18 cellular contexts compared by ENCODE assay signal in genomic region chr14:79583738-79584405, GRCh38.
A peak's percentile ranks its signal among the peaks of the same experiment; 100 is the strongest.
DNase-seq lines count a peak whose midpoint lies in the region; ATAC-seq and TF ChIP-seq lines count a peak whose summit lies in the region.
"Had no signal": no experiment of that assay in that cellular context is flagged by ENCODE, and none has a peak within 500 bp of the region (broad histone marks: within the 10 kb centered on the region; RNA-seq: fewer than 3 reads in every experiment).

No MANE protein-coding gene starts in this region.

- H3K27me3 ChIP-seq in breast epithelium (no peaks in the 10 kb centered on the region), adrenal gland (no peaks in the 10 kb centered on the region)
- H3K27me3 ChIP-seq: neural progenitor cell, upper lobe of left lung had no signal

- no peak overlapping the region for H3K4me3 Mint-ChIP-seq in MCF 10A (ENCODE audit: unreplicated experiment)
- H3K4me3 Mint-ChIP-seq: dendritic cell treated with granulocyte-macrophage colony-stimulating factor and Interleukin-4, amounts not matched to agents 40 ng/mL and 50 ng/mL, for 4 days; neural progenitor cell had no signal

- intact Hi-C loops in MCF 10A (cut with micrococcal nuclease), result no loop called here
- intact Hi-C loops in breast epithelium (cut with DNase I; ENCODE audit: low total_unique reads), result no loop called here
- intact Hi-C loops in adrenal gland (cut with DNase I), result no loop called here

- DNase-seq in MCF 10A (ENCODE audit: unreplicated experiment) (peak; percentile 33), breast epithelium (ENCODE audit: low spot score in 2 of 2) (no peak), astrocyte of the spinal cord (ENCODE audit: low read depth, low spot score) (peak; percentile 69), foreskin fibroblast (peak; percentile 37 to 56), adrenal gland (no peak), GM20000 (ENCODE audit: low spot score) (no peak), NCI-H1694 treated with DMSO at 0.1 percent for 48 hours (lab: John Stamatoyannopoulos, UW) (no peak)
- DNase-seq: activated effector memory CD4-positive, alpha-beta T cell treated with anti-CD3 and anti-CD28 coated beads, Interleukin-2, amount 50 U/mL, for 16 hours; anterior cingulate cortex; left cardiac atrium; NCI-H2107; PC-9; stimulated activated naive CD4-positive, alpha-beta T cell treated with Interleukin-2 at 50 U/mL for 16 hours; upper lobe of left lung had no signal

- H3K27ac Mint-ChIP-seq in MCF 10A (ENCODE audit: low read depth, unreplicated experiment), result no peak overlapping the region
- H3K27ac Mint-ChIP-seq: dendritic cell treated with granulocyte-macrophage colony-stimulating factor and Interleukin-4, amounts not matched to agents 40 ng/mL and 50 ng/mL, for 4 days had no signal

- no peaks in the 10 kb centered on the region for H3K9me3 ChIP-seq in breast epithelium
- no peaks in the 10 kb centered on the region for H3K9me3 ChIP-seq in adrenal gland (replicated peaks in 1 of 3)
- H3K9me3 ChIP-seq: upper lobe of left lung had no signal

- no peak for TF ChIP-seq POLR2A in breast epithelium (IDR thresholded peaks at IDR 0.05)
- no peak for TF ChIP-seq POLR2A in adrenal gland (IDR thresholded peaks at IDR 0.05)

- no peaks in the 10 kb centered on the region for H3K36me3 Mint-ChIP-seq in MCF 10A (ENCODE audit: insufficient read depth, unreplicated experiment)
- H3K36me3 Mint-ChIP-seq: neural progenitor cell had no signal

- no peaks in the 10 kb centered on the region for H3K9me3 Mint-ChIP-seq in MCF 10A (ENCODE audit: unreplicated experiment)
- H3K9me3 Mint-ChIP-seq: dendritic cell treated with granulocyte-macrophage colony-stimulating factor and Interleukin-4, amounts not matched to agents 40 ng/mL and 50 ng/mL, for 4 days; neural progenitor cell had no signal

- CTCF ChIA-PET in MCF 10A (lab: Yijun Ruan, JAX), result no interaction called here

- 68 to 81% (median 73%) methylated on average over 4 of the region's 4 CpGs for WGBS in adrenal gland, 4 donors

- H3K27ac ChIP-seq in breast epithelium, result no peak overlapping the region
- no peak overlapping the region for H3K27ac ChIP-seq in adrenal gland
- H3K27ac ChIP-seq: neural progenitor cell, PC-9, upper lobe of left lung had no signal

- BruUV-seq in MCF 10A (replicated peaks; lab: Mats Ljungman, UMichigan), result no TSS peak

- H3K4me1 ChIP-seq in breast epithelium, result no peaks in the 10 kb centered on the region
- no peaks in the 10 kb centered on the region for H3K4me1 ChIP-seq in adrenal gland (replicated peaks in 1 of 2)

- H3K36me3 ChIP-seq in breast epithelium, result no peaks in the 10 kb centered on the region
- no peaks in the 10 kb centered on the region for H3K36me3 ChIP-seq in adrenal gland (replicated peaks in 1 of 2)
- H3K36me3 ChIP-seq: neural progenitor cell, upper lobe of left lung had no signal

- H3K4me1 Mint-ChIP-seq in MCF 10A (ENCODE audit: insufficient read depth, unreplicated experiment), result peaks cover 12% of the 10 kb centered on the region

- POLR2A ChIA-PET in MCF 10A (lab: Yijun Ruan, JAX), result no interaction called here

- no peak for ATAC-seq in GM19397 (IDR thresholded peaks at IDR 0.05; ENCODE audit: unreplicated experiment)
- ATAC-seq: HepG2 had no signal

- no peaks in the 10 kb centered on the region for H3K27me3 Mint-ChIP-seq in MCF 10A (ENCODE audit: insufficient read depth, unreplicated experiment)
- H3K27me3 Mint-ChIP-seq: dendritic cell treated with granulocyte-macrophage colony-stimulating factor and Interleukin-4, amounts not matched to agents 40 ng/mL and 50 ng/mL, for 4 days had no signal

- no peak overlapping the region for H3K4me3 ChIP-seq in breast epithelium
- no peak overlapping the region for H3K4me3 ChIP-seq in astrocyte of the spinal cord (ENCODE audit: low read depth, low read length)
- no peak overlapping the region for H3K4me3 ChIP-seq in foreskin fibroblast (ENCODE audit: low read depth in 1 of 2, low read length in 2 of 2)
- no peak overlapping the region for H3K4me3 ChIP-seq in adrenal gland
- H3K4me3 ChIP-seq: neural progenitor cell, PC-9, upper lobe of left lung had no signal

- TF ChIP-seq CTCF in MCF 10A (IDR thresholded peaks at IDR 0.05; ENCODE audit: unreplicated experiment), result no peak
- no peak for TF ChIP-seq CTCF in breast epithelium (IDR thresholded peaks at IDR 0.05)
- no peak for TF ChIP-seq CTCF in astrocyte of the spinal cord (IDR thresholded peaks at IDR 0.05; ENCODE audit: low read depth, low read length)
- no peak for TF ChIP-seq CTCF in foreskin fibroblast (IDR thresholded peaks at IDR 0.05; ENCODE audit: low read depth, low read length)
- no peak for TF ChIP-seq CTCF in adrenal gland (IDR thresholded peaks at IDR 0.05)
- no peak for TF ChIP-seq CTCF in GM20000 (IDR thresholded peaks at IDR 0.05; ENCODE audit: extremely low read depth, missing control alignments)

- in situ Hi-C loops in astrocyte of the spinal cord (cut with HindIII; ENCODE audit: low sequenced_read_pairs), result no loop called here

Comparison
In these comparisons a context has a peak if more than half of its experiments do, and no peak if none do; other contexts are left out.
1. DNase-seq: peak in MCF 10A (single experiment), astrocyte of the spinal cord (single experiment) and foreskin fibroblast (2 of 2); none in breast epithelium (0 of 2), adrenal gland (0 of 7), GM20000 (single experiment) and NCI-H1694 treated with DMSO at 0.1 percent for 48 hours (single experiment).